ENCODE assay signal across 8 cellular contexts in the genomic region with DNA sequence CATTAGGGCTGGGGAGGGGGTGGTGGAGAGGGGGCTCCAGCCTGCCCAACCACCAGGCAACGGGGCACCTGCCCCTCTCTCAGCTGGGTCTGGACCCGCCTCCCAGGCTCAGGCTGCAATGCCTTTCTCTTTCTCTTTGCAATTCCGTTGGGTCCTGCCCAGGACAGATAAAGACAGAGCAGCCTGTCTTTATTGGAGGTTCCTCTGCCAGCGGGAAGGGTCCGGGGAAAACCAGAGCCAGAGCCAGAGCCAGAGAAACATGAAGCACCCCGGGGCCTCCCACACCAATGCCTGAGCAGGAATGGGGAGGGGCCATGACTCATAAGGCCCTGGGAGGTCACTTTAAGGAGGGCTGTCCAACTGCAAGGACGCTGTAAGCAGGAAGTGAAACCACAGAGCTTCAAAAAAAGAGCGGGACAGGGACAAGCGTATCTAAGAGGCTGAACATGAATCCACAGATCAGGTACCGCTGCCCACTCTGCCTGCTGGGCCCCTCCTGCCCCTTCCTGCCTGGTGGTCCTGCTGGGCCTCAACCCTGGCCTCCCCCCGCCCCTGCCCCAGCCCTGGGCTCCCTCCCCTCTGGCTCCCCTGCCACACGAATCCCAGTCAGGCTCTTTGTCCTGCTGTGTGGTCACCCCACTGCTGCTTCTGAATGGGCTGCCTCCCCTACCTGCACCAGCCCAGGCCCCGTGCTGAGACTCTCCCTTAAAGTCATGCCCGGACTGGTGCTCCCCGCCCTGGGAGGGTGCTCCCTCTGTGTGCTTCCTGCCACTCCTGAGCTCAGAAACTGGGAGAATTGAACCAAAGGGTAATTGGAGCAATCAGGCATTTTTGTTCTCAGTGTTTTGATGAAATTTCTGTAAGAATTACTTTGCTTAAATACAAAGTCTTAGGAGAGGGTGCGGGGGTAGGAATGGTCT. TPM values are rescaled to one million over a fixed set of nuclear protein-coding genes. Genes with fewer than 3 reads are reported as not detected.
DNase-seq lines count a peak whose midpoint lies in the region; ATAC-seq and TF ChIP-seq lines count a peak whose summit lies in the region.

Gene APOBEC3B (plus strand): TSS at position 340 of the 920 bp plus-strand sequence. CDS start 107 bp downstream, at position 447.

- no peaks in the 10 kb centered on the region for H3K79me1 ChIP-seq in neuronal stem cell (ENCODE audit: low read depth, low read length)

- no peak within 1 kb of the TSS for H3K14ac ChIP-seq in neuronal stem cell (ENCODE audit: low read length)

- intact Hi-C loops in Panc1 (cut with micrococcal nuclease; ENCODE audit: unreplicated experiment) = no loop called here

- no peak within 1 kb of the TSS for H3K9ac ChIP-seq in neuronal stem cell (ENCODE audit: low read depth, low read length, poor library complexity)
- H3K9ac ChIP-seq in stomach smooth muscle (ENCODE audit: low read length in 2 of 2) = peak within 1 kb of the TSS; percentile 16 to 42

- peak within 1 kb of the TSS; percentile 97 for H2AFZ ChIP-seq in neuronal stem cell (ENCODE audit: low read length)

- in situ Hi-C loops in Panc1 (cut with HindIII; ENCODE audit: low pct_unique_long_range_greater_than_20kb, low sequenced_read_pairs) = no loop called here

- H3K36me3 ChIP-seq in Panc1 (ENCODE audit: control insufficient read depth, insufficient read depth, low read length) (no peaks in the 10 kb centered on the region), neuronal stem cell (replicated peaks in 1 of 2; ENCODE audit: control insufficient read depth in 2 of 2, insufficient read depth in 2 of 2, low read length in 2 of 2) (no peaks in the 10 kb centered on the region), stomach smooth muscle (ENCODE audit: control insufficient read depth in 2 of 2, insufficient read depth in 2 of 2, low read length in 2 of 2) (no peaks in the 10 kb centered on the region)

- ATAC-seq in HG03064 (IDR thresholded peaks at IDR 0.05; ENCODE audit: low read depth, unreplicated experiment) (peak; percentile 52), Panc1 (peak; percentile 95)

- no peak within 1 kb of the TSS for H4K8ac ChIP-seq in neuronal stem cell (ENCODE audit: low read depth, low read length)

- peak within 1 kb of the TSS; percentile 24 for H2AK5ac ChIP-seq in neuronal stem cell (ENCODE audit: low read depth, low read length)

- H2BK120ac ChIP-seq in neuronal stem cell (ENCODE audit: low read depth, low read length) = no peak within 1 kb of the TSS

- no peak for TF ChIP-seq CTCF in Panc1 (IDR thresholded peaks at IDR 0.05)
- no peak for TF ChIP-seq CTCF in foreskin fibroblast (IDR thresholded peaks at IDR 0.05; ENCODE audit: low read depth, low read length)

- no peak within 1 kb of the TSS for H3K4ac ChIP-seq in neuronal stem cell (ENCODE audit: low read length)

- no peak within 1 kb of the TSS for H4K91ac ChIP-seq in neuronal stem cell (ENCODE audit: low read depth, low read length, poor library complexity)

- peak within 1 kb of the TSS; percentile 14 for H2BK15ac ChIP-seq in neuronal stem cell (ENCODE audit: low read length)

- H3K4me3 ChIP-seq in Panc1 (ENCODE audit: low read depth in 2 of 2, low read length in 2 of 2) (peak within 1 kb of the TSS; percentile 21 to 48; a peak in 3 of 4 replicates), foreskin fibroblast (ENCODE audit: low read depth in 1 of 2, low read length in 2 of 2) (peak within 1 kb of the TSS; percentile 38 to 58), neuronal stem cell (ENCODE audit: low read length in 2 of 2) (peak within 1 kb of the TSS in 1 of 2 donors; percentile 45), stomach smooth muscle (ENCODE audit: low read length in 2 of 2) (peak within 1 kb of the TSS; percentile 74 to 76)

- H2BK5ac ChIP-seq in neuronal stem cell (ENCODE audit: low read length) = no peak within 1 kb of the TSS

- CTCF ChIA-PET in Panc1 (lab: Charles Lee) = no interaction called here

- DNase-seq in DMS 273 (lab: John Stamatoyannopoulos, UW; ENCODE audit: unreplicated experiment) = peak; percentile 16
- no peak for DNase-seq in DMS 273 treated with DMSO at 0.1 percent for 48 hours (lab: John Stamatoyannopoulos, UW)
- DNase-seq in Panc1 (ENCODE audit: low read depth, low spot score) = peak; percentile 47
- DNase-seq in activated T-helper 1 cell treated with Interleukin-2 at 50 U/mL for 16 hours (ENCODE audit: low read depth) = peak; percentile 43
- DNase-seq in foreskin fibroblast = peak; percentile 91 to 96
- peak; percentile 41 for DNase-seq in neuronal stem cell (ENCODE audit: low spot score)

- H3K9me3 ChIP-seq in Panc1 (ENCODE audit: control insufficient read depth, insufficient read depth, low read depth, low read length) (no peaks in the 10 kb centered on the region; the same call in 1 of the 2 replicates), neuronal stem cell (replicated peaks in 1 of 2; ENCODE audit: control insufficient read depth in 2 of 2, insufficient read depth in 1 of 2, low read depth in 1 of 2, low read length in 2 of 2) (peaks cover 4 to 7% of the 10 kb centered on the region in 2 donors), stomach smooth muscle (ENCODE audit: control insufficient read depth in 2 of 2, low read length in 2 of 2) (no peaks in the 10 kb centered on the region)

- no peak within 1 kb of the TSS for H3K23ac ChIP-seq in neuronal stem cell (ENCODE audit: low read depth, low read length, poor library complexity)

- BruUV-seq in Panc1 (replicated peaks; lab: Mats Ljungman, UMichigan) = no TSS peak

- H3K4me1 ChIP-seq in Panc1 (ENCODE audit: control insufficient read depth, insufficient read depth, low read length) = peaks cover 4% of the 10 kb centered on the region; the same call in 1 of the 2 replicates
- H3K4me1 ChIP-seq in neuronal stem cell (ENCODE audit: control insufficient read depth in 2 of 2, insufficient read depth in 1 of 2, low read depth in 1 of 2, low read length in 2 of 2) = peaks cover 6 to 11% of the 10 kb centered on the region in 2 donors
- peaks cover 15% of the 10 kb centered on the region for H3K4me1 ChIP-seq in stomach smooth muscle (ENCODE audit: control insufficient read depth, insufficient read depth, low read length)

- H3K18ac ChIP-seq in neuronal stem cell (ENCODE audit: low read length) = peak within 1 kb of the TSS; percentile 93

- H3K27ac ChIP-seq in Panc1 (ENCODE audit: low read length) (peak within 1 kb of the TSS; percentile 74), neuronal stem cell (replicated peaks; ENCODE audit: low read length) (no peak within 1 kb of the TSS), stomach smooth muscle (ENCODE audit: low read length) (peak within 1 kb of the TSS; percentile 24)

- H3K4me2 ChIP-seq in neuronal stem cell (ENCODE audit: insufficient read depth, low read length, poor library complexity, severe bottlenecking) = peak within 1 kb of the TSS; percentile 26

- H3K27me3 ChIP-seq in Panc1 (ENCODE audit: control insufficient read depth, insufficient read depth, low read length) (no peaks in the 10 kb centered on the region), neuronal stem cell (ENCODE audit: control insufficient read depth in 3 of 3, insufficient read depth in 3 of 3, low read depth in 1 of 3, low read length in 3 of 3) (no peaks in the 10 kb centered on the region), stomach smooth muscle (ENCODE audit: control insufficient read depth in 1 of 2, insufficient read depth in 2 of 2, low read length in 2 of 2) (no peaks in the 10 kb centered on the region)

- POLR2A ChIA-PET in Panc1 (lab: Charles Lee) = no interaction called here

- no CpG with 5 or more reads among the region's 16 CpGs for WGBS in neuronal stem cell (ENCODE audit: extremely low coverage in 2 of 2, insufficient read length in 2 of 2, insufficient replicate concordance in 1 of 2), 2 donors

- no peak within 1 kb of the TSS for H2BK12ac ChIP-seq in neuronal stem cell (ENCODE audit: low read length)

RNA-seq across cellular contexts. Expression of gene APOBEC3B, which starts in this region (rescaled TPM):
- 15.6 TPM for total RNA-seq in Panc1 (2021; ENCODE audit: unreplicated experiment)
- polyA plus RNA-seq in Panc1 (2012; ENCODE audit: insufficient read length) = 9.4 TPM
- polyA plus RNA-seq in neuronal stem cell (2013, experiment 1 of 2) = 2.9 TPM
- 2.8 TPM for polyA plus RNA-seq in neuronal stem cell (2013, experiment 2 of 2)
